28 cellular contexts compared by ENCODE assay signal in the genomic region with DNA sequence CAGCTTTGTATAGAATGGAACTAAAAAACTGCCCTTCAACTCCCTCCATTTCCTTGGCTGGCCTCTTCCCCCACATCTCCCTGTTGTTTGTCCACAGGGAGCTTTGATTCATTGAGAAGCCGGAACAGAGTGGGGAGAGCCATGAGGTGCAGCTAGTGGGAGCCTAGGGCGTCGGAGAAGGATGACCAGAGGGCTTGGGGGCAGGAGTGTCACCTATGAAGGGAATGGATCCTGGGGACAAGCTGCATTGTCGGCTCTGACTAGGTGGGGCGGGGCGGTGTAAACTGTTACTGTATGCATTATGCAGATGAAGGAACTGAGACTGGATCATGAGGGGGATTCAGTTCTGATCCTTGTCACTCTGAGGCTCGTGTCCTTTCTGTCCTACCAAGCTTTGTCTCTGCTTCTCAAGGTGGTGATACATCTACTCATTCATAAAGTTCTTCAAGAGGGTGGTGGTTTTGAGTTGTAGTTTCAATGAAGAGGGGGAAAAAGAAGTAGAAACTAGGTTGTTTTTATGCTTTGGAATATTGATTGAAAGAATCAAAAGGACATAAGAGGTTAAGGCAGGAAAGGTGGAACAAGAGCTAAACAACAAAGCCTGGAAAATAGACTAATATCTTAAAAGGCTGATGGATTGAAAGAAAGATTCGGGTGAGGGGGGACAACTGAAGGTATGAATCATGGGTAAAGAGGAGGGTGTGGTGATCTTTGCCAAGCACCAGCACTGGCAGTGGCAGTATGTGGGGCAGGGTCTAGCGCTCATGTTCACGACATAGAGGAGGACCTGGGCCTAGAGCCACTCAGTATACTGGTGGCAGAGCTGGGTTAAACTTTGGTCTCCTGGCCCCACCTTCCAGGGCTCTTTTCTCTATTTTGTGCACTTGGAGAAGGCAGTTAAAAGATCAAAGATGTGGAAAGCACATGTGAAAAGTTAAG. TPM values are rescaled to one million over a fixed set of nuclear protein-coding genes. Genes with fewer than 3 reads are reported as not detected.
DNase-seq lines count a peak whose midpoint lies in the region; ATAC-seq and TF ChIP-seq lines count a peak whose summit lies in the region.
"Had no signal": no experiment of that assay in that cellular context is flagged by ENCODE, and none has a peak within 500 bp of the region (broad histone marks: within the 10 kb centered on the region; RNA-seq: fewer than 3 reads in every experiment).

No MANE protein-coding gene starts in this region.

- DNase-seq in activated CD8-positive, alpha-beta T cell treated with anti-CD3 and anti-CD28 coated beads for 36 hours: no peak
- DNase-seq in activated CD8-positive, alpha-beta T cell treated with anti-CD3 and anti-CD28 coated beads, Interleukin-2, amount 10 ng/mL, durations not matched to agents 7 days and 5 days: no peak
- DNase-seq in CD8-positive, alpha-beta memory T cell: no peak
- no peak for DNase-seq in activated naive CD8-positive, alpha-beta T cell treated with anti-CD3 and anti-CD28 coated beads for 36 hours
- DNase-seq in neural crest cell (ENCODE audit: low read depth, low spot score) (no peak), amniotic stem cell (lab: John Stamatoyannopoulos, UW) (no peak), NCI-H2029 (lab: John Stamatoyannopoulos, UW) (no peak)
- DNase-seq: activated CD4-positive, CD25-positive, alpha-beta regulatory T cell treated with anti-CD3 and anti-CD28 coated beads, Interleukin-2, amount 50 U/mL, for 72 hours; hippocampal formation; left colon; mammary epithelial cell; NCI-H510A; NK-92 treated with Interleukin-12 subunit alpha and Interleukin-12 subunit beta, amount 100 ng/mL, for 24 hours; Peyer's patch; psoas muscle had no signal

- no peak overlapping the region for H3K4me3 ChIP-seq in CD8-positive, alpha-beta memory T cell (ENCODE audit: low read length)
- H3K4me3 ChIP-seq: Peyer's patch, psoas muscle, SJSA1, tibial nerve had no signal

- intact Hi-C loops in activated CD8-positive, alpha-beta T cell treated with anti-CD3 and anti-CD28 coated beads for 36 hours (cut with micrococcal nuclease): no loop called here

- no peak overlapping the region for H3K4me3 Mint-ChIP-seq in activated CD8-positive, alpha-beta T cell treated with anti-CD3 and anti-CD28 coated beads for 36 hours
- H3K4me3 Mint-ChIP-seq in activated CD8-positive, alpha-beta T cell treated with anti-CD3 and anti-CD28 coated beads, Interleukin-2, amount 10 ng/mL, durations not matched to agents 7 days and 5 days: no peak overlapping the region
- H3K4me3 Mint-ChIP-seq in CD8-positive, alpha-beta memory T cell: no peak overlapping the region
- no peak overlapping the region for H3K4me3 Mint-ChIP-seq in activated naive CD8-positive, alpha-beta T cell treated with anti-CD3 and anti-CD28 coated beads for 36 hours
- H3K4me3 Mint-ChIP-seq in neural crest cell: no peak overlapping the region
- H3K4me3 Mint-ChIP-seq: activated naive CD8-positive, alpha-beta T cell; activated T-helper 1 cell treated with anti-CD3 and anti-CD28 coated beads, Interleukin-12 subunit alpha, Interleukin-12 subunit beta, Interleukin-2, Interleukin-4 antibody, amounts not matched to agents 30 ng/mL and 10 ng/mL and 1 ng/mL, durations not matched to agents 14 hours and 24 hours and 36 hours; T-helper 1 cell treated with Interleukin-12 subunit alpha and Interleukin-12 subunit beta and Interleukin-4 antibody, amounts not matched to agents 30 μg/mL and 1 μg/mL, for 36 hours had no signal

- H3K36me3 ChIP-seq in CD8-positive, alpha-beta memory T cell (ENCODE audit: insufficient read depth, low read length): peaks cover 17% of the 10 kb centered on the region

- H3K27me3 Mint-ChIP-seq in activated CD8-positive, alpha-beta T cell treated with anti-CD3 and anti-CD28 coated beads for 36 hours: no peaks in the 10 kb centered on the region
- no peaks in the 10 kb centered on the region for H3K27me3 Mint-ChIP-seq in activated CD8-positive, alpha-beta T cell treated with anti-CD3 and anti-CD28 coated beads, Interleukin-2, amount 10 ng/mL, durations not matched to agents 7 days and 5 days (ENCODE audit: low read depth)
- no peaks in the 10 kb centered on the region for H3K27me3 Mint-ChIP-seq in CD8-positive, alpha-beta memory T cell
- no peaks in the 10 kb centered on the region for H3K27me3 Mint-ChIP-seq in activated naive CD8-positive, alpha-beta T cell treated with anti-CD3 and anti-CD28 coated beads for 36 hours
- H3K27me3 Mint-ChIP-seq in neural crest cell (ENCODE audit: low read depth): no peaks in the 10 kb centered on the region
- H3K27me3 Mint-ChIP-seq: activated naive CD8-positive, alpha-beta T cell had no signal

- TF ChIP-seq CTCF in activated CD8-positive, alpha-beta T cell treated with anti-CD3 and anti-CD28 coated beads for 36 hours (IDR thresholded peaks at IDR 0.05): no peak
- TF ChIP-seq CTCF in neural crest cell (conservative IDR thresholded peaks at IDR 0.05): no peak

- ATAC-seq in activated CD8-positive, alpha-beta T cell treated with anti-CD3 and anti-CD28 coated beads for 36 hours: no peak
- ATAC-seq in activated CD8-positive, alpha-beta T cell treated with anti-CD3 and anti-CD28 coated beads, Interleukin-2, amount 10 ng/mL, durations not matched to agents 7 days and 5 days: no peak
- no peak for ATAC-seq in GM21576 (IDR thresholded peaks at IDR 0.05; ENCODE audit: unreplicated experiment)
- ATAC-seq: left colon, psoas muscle had no signal

- H3K9me3 Mint-ChIP-seq in activated CD8-positive, alpha-beta T cell treated with anti-CD3 and anti-CD28 coated beads for 36 hours: no peaks in the 10 kb centered on the region
- no peaks in the 10 kb centered on the region for H3K9me3 Mint-ChIP-seq in activated CD8-positive, alpha-beta T cell treated with anti-CD3 and anti-CD28 coated beads, Interleukin-2, amount 10 ng/mL, durations not matched to agents 7 days and 5 days (ENCODE audit: insufficient read depth)
- H3K9me3 Mint-ChIP-seq in CD8-positive, alpha-beta memory T cell: no peaks in the 10 kb centered on the region
- no peaks in the 10 kb centered on the region for H3K9me3 Mint-ChIP-seq in activated naive CD8-positive, alpha-beta T cell treated with anti-CD3 and anti-CD28 coated beads for 36 hours
- H3K9me3 Mint-ChIP-seq in neural crest cell: no peaks in the 10 kb centered on the region
- H3K9me3 Mint-ChIP-seq: activated T-helper 1 cell treated with anti-CD3 and anti-CD28 coated beads, Interleukin-12 subunit alpha, Interleukin-12 subunit beta, Interleukin-2, Interleukin-4 antibody, amounts not matched to agents 30 ng/mL and 10 ng/mL and 1 ng/mL, durations not matched to agents 14 hours and 24 hours and 36 hours; T-helper 1 cell treated with Interleukin-12 subunit alpha and Interleukin-12 subunit beta and Interleukin-4 antibody, amounts not matched to agents 30 μg/mL and 1 μg/mL, for 36 hours had no signal

- H3K4me1 Mint-ChIP-seq in activated CD8-positive, alpha-beta T cell treated with anti-CD3 and anti-CD28 coated beads for 36 hours (ENCODE audit: low read depth): peaks cover 20% of the 10 kb centered on the region
- H3K4me1 Mint-ChIP-seq in activated CD8-positive, alpha-beta T cell treated with anti-CD3 and anti-CD28 coated beads, Interleukin-2, amount 10 ng/mL, durations not matched to agents 7 days and 5 days (ENCODE audit: low read depth): no peaks in the 10 kb centered on the region
- H3K4me1 Mint-ChIP-seq in CD8-positive, alpha-beta memory T cell: peaks cover 4 to 11% (median 10%) of the 10 kb centered on the region in 3 donors
- peaks cover 14% of the 10 kb centered on the region for H3K4me1 Mint-ChIP-seq in activated naive CD8-positive, alpha-beta T cell treated with anti-CD3 and anti-CD28 coated beads for 36 hours
- H3K4me1 Mint-ChIP-seq in neural crest cell: no peaks in the 10 kb centered on the region

- no peak overlapping the region for H3K27ac ChIP-seq in CD8-positive, alpha-beta memory T cell (ENCODE audit: low read depth, low read length)
- H3K27ac ChIP-seq: neutrophil, Peyer's patch, psoas muscle, SJSA1, tibial nerve had no signal

- POLR2A ChIA-PET in activated CD8-positive, alpha-beta T cell treated with anti-CD3 and anti-CD28 coated beads for 36 hours (lab: Charles Lee): interaction anchor here (0.6 kb wide), 1 partner anchor 350 kb away, joined by 4 read pairs; no protein-coding TSS in a partner anchor
- POLR2A ChIA-PET in activated CD8-positive, alpha-beta T cell treated with anti-CD3 and anti-CD28 coated beads, Interleukin-2, amount 10 ng/mL, durations not matched to agents 7 days and 5 days (lab: Charles Lee): no interaction called here
- POLR2A ChIA-PET in CD8-positive, alpha-beta memory T cell (lab: Charles Lee): no interaction called here

- peak overlapping the region; percentile 74 for H3K27ac Mint-ChIP-seq in activated CD8-positive, alpha-beta T cell treated with anti-CD3 and anti-CD28 coated beads for 36 hours
- no peak overlapping the region for H3K27ac Mint-ChIP-seq in activated CD8-positive, alpha-beta T cell treated with anti-CD3 and anti-CD28 coated beads, Interleukin-2, amount 10 ng/mL, durations not matched to agents 7 days and 5 days
- H3K27ac Mint-ChIP-seq in CD8-positive, alpha-beta memory T cell: peak overlapping the region in 7 of 8 donors; percentile 0 to 76 (median 10)
- peak overlapping the region; percentile 35 for H3K27ac Mint-ChIP-seq in activated naive CD8-positive, alpha-beta T cell treated with anti-CD3 and anti-CD28 coated beads for 36 hours
- peak overlapping the region; percentile 39 for H3K27ac Mint-ChIP-seq in neural crest cell (ENCODE audit: unreplicated experiment)
- H3K27ac Mint-ChIP-seq: activated T-helper 1 cell treated with anti-CD3 and anti-CD28 coated beads, Interleukin-12 subunit alpha, Interleukin-12 subunit beta, Interleukin-2, Interleukin-4 antibody, amounts not matched to agents 30 ng/mL and 10 ng/mL and 1 ng/mL, durations not matched to agents 14 hours and 24 hours and 36 hours; T-helper 1 cell treated with Interleukin-12 subunit alpha and Interleukin-12 subunit beta and Interleukin-4 antibody, amounts not matched to agents 30 μg/mL and 1 μg/mL, for 36 hours had no signal

- H3K27me3 ChIP-seq in CD8-positive, alpha-beta memory T cell (ENCODE audit: insufficient read depth, low read length, poor library complexity, severe bottlenecking): no peaks in the 10 kb centered on the region
- H3K27me3 ChIP-seq: neutrophil, Peyer's patch, SJSA1, tibial nerve had no signal

- H3K36me3 Mint-ChIP-seq in activated CD8-positive, alpha-beta T cell treated with anti-CD3 and anti-CD28 coated beads for 36 hours (ENCODE audit: low read depth): peaks cover 45% of the 10 kb centered on the region
- H3K36me3 Mint-ChIP-seq in activated CD8-positive, alpha-beta T cell treated with anti-CD3 and anti-CD28 coated beads, Interleukin-2, amount 10 ng/mL, durations not matched to agents 7 days and 5 days (ENCODE audit: low read depth): peaks cover 35% of the 10 kb centered on the region
- H3K36me3 Mint-ChIP-seq in CD8-positive, alpha-beta memory T cell: peaks cover 6 to 79% (median 23%) of the 10 kb centered on the region in 3 donors
- peaks cover 21% of the 10 kb centered on the region for H3K36me3 Mint-ChIP-seq in activated naive CD8-positive, alpha-beta T cell treated with anti-CD3 and anti-CD28 coated beads for 36 hours
- peaks cover 26% of the 10 kb centered on the region for H3K36me3 Mint-ChIP-seq in neural crest cell (ENCODE audit: low read depth)

- no peaks in the 10 kb centered on the region for H3K4me1 ChIP-seq in CD8-positive, alpha-beta memory T cell (ENCODE audit: insufficient read depth, low read length)
- H3K4me1 ChIP-seq: Peyer's patch, psoas muscle, SJSA1, tibial nerve had no signal

- CTCF ChIA-PET in activated CD8-positive, alpha-beta T cell treated with anti-CD3 and anti-CD28 coated beads for 36 hours (lab: Charles Lee): interaction anchor here (2.3 kb wide), 1 partner anchor 25 kb away, joined by 10 read pairs; no protein-coding TSS in a partner anchor
- CTCF ChIA-PET in activated CD8-positive, alpha-beta T cell treated with anti-CD3 and anti-CD28 coated beads, Interleukin-2, amount 10 ng/mL, durations not matched to agents 7 days and 5 days (lab: Charles Lee): interaction anchor here (1.1 kb wide), 1 partner anchor 87 kb away, joined by 3 read pairs; no protein-coding TSS in a partner anchor
- CTCF ChIA-PET in CD8-positive, alpha-beta memory T cell (lab: Charles Lee): interaction anchor here (0.7 kb wide), 1 partner anchor 25 kb away, joined by 3 read pairs; no protein-coding TSS in a partner anchor

- H3K9me3 ChIP-seq in CD8-positive, alpha-beta memory T cell (ENCODE audit: low read length): no peaks in the 10 kb centered on the region
- H3K9me3 ChIP-seq: neutrophil, Peyer's patch, psoas muscle, SJSA1, tibial nerve had no signal

RNA-seq across cellular contexts. Expression of gene MMD2, which starts 40.1 kb away (rescaled TPM):
- not detected for total RNA-seq in activated CD8-positive, alpha-beta T cell treated with anti-CD3 and anti-CD28 coated beads for 36 hours
- not detected for total RNA-seq in activated CD8-positive, alpha-beta T cell treated with anti-CD3 and anti-CD28 coated beads, Interleukin-2, amount 10 ng/mL, durations not matched to agents 7 days and 5 days
- total RNA-seq in CD8-positive, alpha-beta memory T cell: not detected
- not detected for polyA plus RNA-seq in CD8-positive, alpha-beta memory T cell
- not detected for total RNA-seq in activated naive CD8-positive, alpha-beta T cell treated with anti-CD3 and anti-CD28 coated beads for 36 hours
- total RNA-seq in neural crest cell: 0.25 TPM in 1 of 2 replicates, not detected in the other
- total RNA-seq: A172; activated CD8-positive, alpha-beta memory T cell treated with anti-CD3 and anti-CD28 coated beads for 36 hours; activated T-helper 1 cell treated with anti-CD3 and anti-CD28 coated beads, Interleukin-12 subunit alpha, Interleukin-12 subunit beta, Interleukin-2, Interleukin-4 antibody, amounts not matched to agents 30 ng/mL and 10 ng/mL and 1 ng/mL, durations not matched to agents 14 hours and 24 hours and 36 hours; dermis microvascular lymphatic vessel endothelial cell; endothelial cell of umbilical vein; H4; left colon; LHCN-M2; mammary epithelial cell; Peyer's patch; psoas muscle; SJSA1 had no signal
- polyA plus RNA-seq: endothelial cell of umbilical vein, mammary epithelial cell had no signal

RNA-seq across cellular contexts. Expression of gene RBAK, which starts 46.6 kb away (rescaled TPM):
- 10 to 100 TPM; 15.4 to 17.1 TPM for total RNA-seq in activated CD8-positive, alpha-beta T cell treated with anti-CD3 and anti-CD28 coated beads for 36 hours
- total RNA-seq in activated CD8-positive, alpha-beta T cell treated with anti-CD3 and anti-CD28 coated beads, Interleukin-2, amount 10 ng/mL, durations not matched to agents 7 days and 5 days: 10 to 100 TPM; 14.3 to 14.7 TPM
- total RNA-seq in CD8-positive, alpha-beta memory T cell: 1 to 10 TPM; 9.3 to 9.6 TPM
- polyA plus RNA-seq in CD8-positive, alpha-beta memory T cell: 4.2 TPM
- 10 to 100 TPM; 11.3 to 11.7 TPM for total RNA-seq in activated naive CD8-positive, alpha-beta T cell treated with anti-CD3 and anti-CD28 coated beads for 36 hours
- total RNA-seq in neural crest cell: 15.7 and 16.6 TPM in 2 replicates
